ENCODE assay signal across 20 cellular contexts in genomic region chr6:134920422-134920821, GRCh38.
"Had no signal": no experiment of that assay in that cellular context is flagged by ENCODE, and none has a peak within 500 bp of the region (broad histone marks: within the 10 kb centered on the region; RNA-seq: fewer than 3 reads in every experiment).

No MANE protein-coding gene starts in this region.

- H3K27me3 ChIP-seq: body of pancreas, right atrium auricular region, spleen, upper lobe of left lung had no signal

- FAIRE-seq: keratinocyte had no signal

- H3K4me3 ChIP-seq: body of pancreas, lower lobe of right lung, psoas muscle, right atrium auricular region, spleen, upper lobe of left lung had no signal

- H3K36me3 ChIP-seq: lower lobe of right lung, right atrium auricular region, spleen, upper lobe of left lung had no signal

- DNase-seq: activated B cell treated with CpG ODN at 0.5 μM for 24 hours; activated CD4-positive, alpha-beta memory T cell treated with anti-CD3 and anti-CD28 coated beads for 36 hours; activated CD4-positive, alpha-beta T cell treated with anti-CD3 and anti-CD28 coated beads for 4 hours; activated gamma-delta T cell; activated naive CD4-positive, alpha-beta T cell treated with anti-CD3 and anti-CD28 coated beads, Interleukin-2, amount 50 U/mL, for 16 hours; activated naive CD8-positive, alpha-beta T cell treated with anti-CD3 and anti-CD28 coated beads, Interleukin-2, amount 50 U/mL, for 24 hours; activated T-cell treated with anti-CD3 and anti-CD28 coated beads for 4 hours; body of pancreas; central memory CD4-positive, alpha-beta T cell; effector memory CD8-positive, alpha-beta T cell; lower lobe of right lung; natural killer cell; psoas muscle; spleen; stimulated activated CD4-positive, alpha-beta T cell treated with anti-CD3 and anti-CD28 coated beads, Interleukin-4, amount 100 ng/mL, for 24 hours; stimulated activated naive CD8-positive, alpha-beta T cell treated with anti-CD3 and anti-CD28 coated beads, Interleukin-15, Interleukin-2, amounts not matched to agents 100 U/mL and 50 U/mL, for 24 hours; T-helper 9 cell; upper lobe of left lung had no signal
